Comparison of ENCODE assay signal across 21 cellular contexts in genomic region chr1:1313500-1314236, GRCh38. TPM values are rescaled to one million over a fixed set of nuclear protein-coding genes. Genes with fewer than 3 reads are reported as not detected.
DNase-seq lines count a peak whose midpoint lies in the region; ATAC-seq, FAIRE-seq and TF ChIP-seq lines count a peak whose summit lies in the region.
"Had no signal": no experiment of that assay in that cellular context is flagged by ENCODE, and none has a peak within 500 bp of the region (broad histone marks: within the 10 kb centered on the region; RNA-seq: fewer than 3 reads in every experiment).

No MANE protein-coding gene starts in this region.

- DNase-seq in stimulated activated naive CD8-positive, alpha-beta T cell treated with anti-CD3 and anti-CD28 coated beads, Interleukin-15, amount 100 ng/mL, for 72 hours: no peak
- no peak for DNase-seq in astrocyte (ENCODE audit: low read depth)
- no peak for DNase-seq in neural crest cell (ENCODE audit: low read depth, low spot score)
- DNase-seq in SKM-1 treated with dmso at 0.1 percent for 144 hours (lab: John Stamatoyannopoulos, UW; ENCODE audit: unreplicated experiment): no peak
- no peak for DNase-seq in stimulated activated naive CD4-positive, alpha-beta T cell treated with Interleukin-2 at 50 U/mL for 16 hours (lab: John Stamatoyannopoulos, UW)
- DNase-seq in DMS53 treated with DMSO at 0.1 percent for 48 hours (lab: John Stamatoyannopoulos, UW; ENCODE audit: unreplicated experiment): no peak
- DNase-seq: GOT3; HCEC 1CT; Karpas-422; NCI-H1105; NCI-H146; NCI-H1930; NCI-H2107; NCI-H446; NCI-H526; NCI-H82; NK-92 treated with Interleukin-12 subunit alpha and Interleukin-12 subunit beta, amount 100 ng/mL, for 24 hours; PC-3; Right ventricle myocardium superior had no signal

- H3K4me1 Mint-ChIP-seq in stimulated activated naive CD8-positive, alpha-beta T cell treated with anti-CD3 and anti-CD28 coated beads, Interleukin-15, Interleukin-2, amounts not matched to agents 100 ng/mL and 50 ng/mL, for 24 hours (ENCODE audit: low read depth): no peaks in the 10 kb centered on the region
- H3K4me1 Mint-ChIP-seq in stimulated activated naive CD8-positive, alpha-beta T cell treated with anti-CD3 and anti-CD28 coated beads, Interleukin-15, amount 100 ng/mL, for 72 hours: peaks cover 25% of the 10 kb centered on the region
- H3K4me1 Mint-ChIP-seq in astrocyte (ENCODE audit: low read depth, unreplicated experiment) (peaks cover 13% of the 10 kb centered on the region), neural crest cell (peaks cover 7% of the 10 kb centered on the region)

- no peak overlapping the region for H2AFZ ChIP-seq in astrocyte (ENCODE audit: low read depth, low read length)

- peaks cover 59% of the 10 kb centered on the region for H3K79me2 ChIP-seq in astrocyte (ENCODE audit: insufficient read depth, low read length)

- no peak for FAIRE-seq in astrocyte (lab: Jason Lieb, UNC)

- no peak overlapping the region for H3K9ac ChIP-seq in astrocyte (ENCODE audit: low read length)

- no peak overlapping the region for H3K4me2 ChIP-seq in astrocyte (ENCODE audit: low read length)

- H3K27ac Mint-ChIP-seq in stimulated activated naive CD8-positive, alpha-beta T cell treated with anti-CD3 and anti-CD28 coated beads, Interleukin-15, Interleukin-2, amounts not matched to agents 100 ng/mL and 50 ng/mL, for 24 hours: peak overlapping the region; percentile 31
- peak overlapping the region in 1 of 2 donors; percentile 76 for H3K27ac Mint-ChIP-seq in stimulated activated naive CD8-positive, alpha-beta T cell treated with anti-CD3 and anti-CD28 coated beads, Interleukin-15, amount 100 ng/mL, for 72 hours
- H3K27ac Mint-ChIP-seq in astrocyte (ENCODE audit: unreplicated experiment) (peak overlapping the region; percentile 18), neural crest cell (ENCODE audit: unreplicated experiment) (no peak overlapping the region)

- ATAC-seq in stimulated activated naive CD8-positive, alpha-beta T cell treated with anti-CD3 and anti-CD28 coated beads, Interleukin-15, amount 100 ng/mL, for 72 hours: no peak
- ATAC-seq: PC-3 had no signal

- H4K20me1 ChIP-seq in astrocyte (ENCODE audit: insufficient read depth, low read length): peaks cover 71% of the 10 kb centered on the region

- H3K27me3 Mint-ChIP-seq in stimulated activated naive CD8-positive, alpha-beta T cell treated with anti-CD3 and anti-CD28 coated beads, Interleukin-15, Interleukin-2, amounts not matched to agents 100 ng/mL and 50 ng/mL, for 24 hours: no peaks in the 10 kb centered on the region
- H3K27me3 Mint-ChIP-seq in stimulated activated naive CD8-positive, alpha-beta T cell treated with anti-CD3 and anti-CD28 coated beads, Interleukin-15, amount 100 ng/mL, for 72 hours: no peaks in the 10 kb centered on the region
- H3K27me3 Mint-ChIP-seq in astrocyte (ENCODE audit: low read depth, unreplicated experiment) (no peaks in the 10 kb centered on the region), neural crest cell (ENCODE audit: low read depth) (no peaks in the 10 kb centered on the region)

- no peak overlapping the region for H3K4me3 Mint-ChIP-seq in stimulated activated naive CD8-positive, alpha-beta T cell treated with anti-CD3 and anti-CD28 coated beads, Interleukin-15, Interleukin-2, amounts not matched to agents 100 ng/mL and 50 ng/mL, for 24 hours
- no peak overlapping the region for H3K4me3 Mint-ChIP-seq in stimulated activated naive CD8-positive, alpha-beta T cell treated with anti-CD3 and anti-CD28 coated beads, Interleukin-15, amount 100 ng/mL, for 72 hours
- H3K4me3 Mint-ChIP-seq in astrocyte (ENCODE audit: unreplicated experiment) (peak overlapping the region; percentile 54), neural crest cell (peak overlapping the region; percentile 70)

- H3K27me3 ChIP-seq in astrocyte (ENCODE audit: insufficient read depth, low read length): no peaks in the 10 kb centered on the region
- H3K27me3 ChIP-seq: SJSA1 had no signal

- no peaks in the 10 kb centered on the region for H3K9me3 ChIP-seq in astrocyte (ENCODE audit: insufficient read depth, low read depth, low read length)
- H3K9me3 ChIP-seq: SJSA1 had no signal

- no peaks in the 10 kb centered on the region for H3K9me3 Mint-ChIP-seq in stimulated activated naive CD8-positive, alpha-beta T cell treated with anti-CD3 and anti-CD28 coated beads, Interleukin-15, Interleukin-2, amounts not matched to agents 100 ng/mL and 50 ng/mL, for 24 hours
- H3K9me3 Mint-ChIP-seq in stimulated activated naive CD8-positive, alpha-beta T cell treated with anti-CD3 and anti-CD28 coated beads, Interleukin-15, amount 100 ng/mL, for 72 hours: no peaks in the 10 kb centered on the region
- H3K9me3 Mint-ChIP-seq in astrocyte (ENCODE audit: unreplicated experiment) (no peaks in the 10 kb centered on the region), neural crest cell (no peaks in the 10 kb centered on the region)

- H3K27ac ChIP-seq in astrocyte (ENCODE audit: low read depth, low read length): no peak overlapping the region
- H3K27ac ChIP-seq: SJSA1 had no signal

- peaks cover 14% of the 10 kb centered on the region for H3K36me3 ChIP-seq in astrocyte (ENCODE audit: insufficient read depth, low read length)

- H3K4me1 ChIP-seq in astrocyte (ENCODE audit: insufficient read depth, low read length): peaks cover 21% of the 10 kb centered on the region

- peaks cover 18% of the 10 kb centered on the region for H3K36me3 Mint-ChIP-seq in stimulated activated naive CD8-positive, alpha-beta T cell treated with anti-CD3 and anti-CD28 coated beads, Interleukin-15, Interleukin-2, amounts not matched to agents 100 ng/mL and 50 ng/mL, for 24 hours (ENCODE audit: low read depth)
- peaks cover 9% of the 10 kb centered on the region for H3K36me3 Mint-ChIP-seq in astrocyte (ENCODE audit: low read depth, unreplicated experiment)
- H3K36me3 Mint-ChIP-seq in neural crest cell (ENCODE audit: low read depth): peaks cover 2% of the 10 kb centered on the region

- no peak overlapping the region for H3K4me3 ChIP-seq in astrocyte (ENCODE audit: insufficient read depth, low read depth, low read length)
- H3K4me3 ChIP-seq: SJSA1 had no signal

- no peak for TF ChIP-seq CTCF in astrocyte (IDR thresholded peaks at IDR 0.05; ENCODE audit: insufficient read depth, low read depth, low read length)
- no peak for TF ChIP-seq CTCF in neural crest cell (conservative IDR thresholded peaks at IDR 0.05)

RNA-seq across cellular contexts. Expression of gene PUSL1, which starts 5.3 kb away (rescaled TPM):
- total RNA-seq in astrocyte (28.0 and 29.4 TPM in 2 replicates), neural crest cell (26.3 and 27.9 TPM in 2 replicates)

RNA-seq across cellular contexts. Expression of gene ACAP3, which starts 5.9 kb away (rescaled TPM):
- 60.2 and 64.0 TPM in 2 replicates for total RNA-seq in astrocyte
- 111 and 124 TPM in 2 replicates for total RNA-seq in neural crest cell

RNA-seq across cellular contexts. Expression of gene INTS11, which starts 10.8 kb away (rescaled TPM):
- total RNA-seq in astrocyte: 75.9 and 84.8 TPM in 2 replicates
- total RNA-seq in neural crest cell: 137 and 160 TPM in 2 replicates

RNA-seq across cellular contexts. Expression of gene CPTP, which starts 10.9 kb away (rescaled TPM):
- total RNA-seq in astrocyte (25.6 and 28.5 TPM in 2 replicates), neural crest cell (18.9 and 19.8 TPM in 2 replicates)

RNA-seq across cellular contexts. Expression of gene TAS1R3, which starts 17.4 kb away (rescaled TPM):
- total RNA-seq in astrocyte (0.41 and 0.50 TPM in 2 replicates), neural crest cell (0.64 and 0.68 TPM in 2 replicates)

Comparison
In these comparisons a context has a peak if more than half of its experiments do, and no peak if none do; other contexts are left out.
1. H3K4me3 Mint-ChIP-seq: peak in astrocyte (single experiment) and neural crest cell (single experiment); none in stimulated activated naive CD8-positive, alpha-beta T cell treated with anti-CD3 and anti-CD28 coated beads, Interleukin-15, Interleukin-2, amounts not matched to agents 100 ng/mL and 50 ng/mL, for 24 hours (single experiment) and stimulated activated naive CD8-positive, alpha-beta T cell treated with anti-CD3 and anti-CD28 coated beads, Interleukin-15, amount 100 ng/mL, for 72 hours (0 of 2).